In the genomic region with DNA sequence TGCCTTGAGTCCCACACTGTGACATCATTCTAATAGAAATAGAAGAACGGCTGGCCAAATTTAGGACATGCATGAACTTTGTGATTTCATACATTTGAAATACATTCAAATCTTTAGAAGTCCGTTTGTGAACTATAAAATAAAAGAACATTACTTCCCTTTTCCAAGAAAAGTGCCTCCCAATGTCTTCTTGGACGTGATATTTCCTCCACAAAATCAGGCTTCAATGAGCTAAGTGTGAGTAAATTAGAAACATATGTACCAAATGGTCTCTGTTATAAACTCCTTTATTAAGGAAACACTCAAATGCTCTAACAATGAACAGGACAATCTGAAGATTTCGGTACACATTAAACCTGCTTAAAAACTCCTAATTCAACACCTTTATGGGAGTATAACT, we compare ENCODE assay signal across 18 cellular contexts.
DNase-seq lines count a peak whose midpoint lies in the region; ATAC-seq and TF ChIP-seq lines count a peak whose summit lies in the region.
"Had no signal": no experiment of that assay in that cellular context is flagged by ENCODE, and none has a peak within 500 bp of the region (broad histone marks: within the 10 kb centered on the region; RNA-seq: fewer than 3 reads in every experiment).

No MANE protein-coding gene starts in this region.

- intact Hi-C loops in left ventricle myocardium inferior (cut with micrococcal nuclease) (loop anchor here (5.0 kb wide), 2 partner anchors 141 to 256 kb away; no protein-coding TSS in a partner anchor), left cardiac atrium (cut with DNase I) (loop anchor here in 1 of 2 donors (5.0 kb wide), 1 partner anchor 146 kb away; no protein-coding TSS in a partner anchor), vagina (cut with DNase I) (no loop called here)

- peak overlapping the region; percentile 51 for H3K9ac ChIP-seq in adipocyte (ENCODE audit: low read length)

- no peak for TF ChIP-seq CTCF in left ventricle myocardium inferior (IDR thresholded peaks at IDR 0.05; ENCODE audit: borderline replicate concordance)
- no peak for TF ChIP-seq CTCF in fibroblast of the aortic adventitia (IDR thresholded peaks at IDR 0.05; ENCODE audit: insufficient read depth, low read length)
- TF ChIP-seq CTCF in vagina (IDR thresholded peaks at IDR 0.05), result no peak

- H3K4me1 ChIP-seq in left ventricle myocardium inferior (peaks cover 44% of the 10 kb centered on the region), adipocyte (ENCODE audit: control insufficient read depth, insufficient read depth, low read length) (peaks cover 35% of the 10 kb centered on the region), vagina (no peaks in the 10 kb centered on the region)
- H3K4me1 ChIP-seq: Caco-2, HAP-1, Peyer's patch had no signal

- H3K27me3 ChIP-seq in left ventricle myocardium inferior (ENCODE audit: low read depth) (no peaks in the 10 kb centered on the region), adipocyte (replicated peaks; ENCODE audit: control insufficient read depth, insufficient read depth, low read length) (no peaks in the 10 kb centered on the region), vagina (no peaks in the 10 kb centered on the region)
- H3K27me3 ChIP-seq: Peyer's patch had no signal

- peak overlapping the region; percentile 2 for H3K27ac ChIP-seq in left ventricle myocardium inferior (replicated peaks)
- H3K27ac ChIP-seq in vagina, result peak overlapping the region; percentile 15
- H3K27ac ChIP-seq: 22Rv1, Peyer's patch had no signal

- TF ChIP-seq POLR2A in vagina (IDR thresholded peaks at IDR 0.05), result no peak

- no peak for DNase-seq in left ventricle myocardium inferior
- no peak for DNase-seq in left cardiac atrium
- peak; percentile 55 for DNase-seq in adipocyte (ENCODE audit: low read depth)
- peak; percentile 71 for DNase-seq in fibroblast of the aortic adventitia (ENCODE audit: low read depth)
- no peak for DNase-seq in vagina (ENCODE audit: extremely low spot score in 2 of 2)
- no peak for DNase-seq in NCI-H1694 treated with DMSO at 0.1 percent for 48 hours (lab: John Stamatoyannopoulos, UW)
- no peak for DNase-seq in activated naive CD4-positive, alpha-beta T cell treated with anti-CD3 and anti-CD28 coated beads, Interleukin-2, amount 50 U/mL, for 16 hours
- DNase-seq: Caco-2, MM.1S, NCI-H1105 treated with DMSO at 0.1 percent for 48 hours, NCI-H1930, NCI-H2171 treated with DMSO at 0.1 percent for 48 hours, NCI-H774, Peyer's patch, SIG-M5 had no signal

- no peaks in the 10 kb centered on the region for H3K36me3 ChIP-seq in left ventricle myocardium inferior
- H3K36me3 ChIP-seq in adipocyte (ENCODE audit: control insufficient read depth, insufficient read depth, low read length, severe bottlenecking), result no peaks in the 10 kb centered on the region
- H3K36me3 ChIP-seq in vagina, result no peaks in the 10 kb centered on the region
- H3K36me3 ChIP-seq: HAP-1, Peyer's patch had no signal

- H3K9me3 ChIP-seq in left ventricle myocardium inferior (replicated peaks) (peaks cover under 1% of the 10 kb centered on the region), adipocyte (ENCODE audit: control insufficient read depth, low read length) (no peaks in the 10 kb centered on the region), vagina (no peaks in the 10 kb centered on the region)
- H3K9me3 ChIP-seq: Caco-2, HAP-1, Peyer's patch had no signal

- no peak for ATAC-seq in left cardiac atrium
- no peak for ATAC-seq in HG02852 (IDR thresholded peaks at IDR 0.05; ENCODE audit: unreplicated experiment)

- no peak overlapping the region for H3K4me3 ChIP-seq in left ventricle myocardium inferior
- H3K4me3 ChIP-seq in adipocyte (ENCODE audit: low read length), result no peak overlapping the region
- no peak overlapping the region for H3K4me3 ChIP-seq in fibroblast of the aortic adventitia (ENCODE audit: low read depth, low read length)
- H3K4me3 ChIP-seq in vagina, result no peak overlapping the region
- H3K4me3 ChIP-seq: HAP-1, Peyer's patch had no signal

Comparison
In these comparisons a context has a peak if more than half of its experiments do, and no peak if none do; other contexts are left out.
1. DNase-seq: peak in adipocyte (single experiment) and fibroblast of the aortic adventitia (single experiment); none in left ventricle myocardium inferior (single experiment), left cardiac atrium (single experiment), vagina (0 of 2), NCI-H1694 treated with DMSO at 0.1 percent for 48 hours (single experiment) and activated naive CD4-positive, alpha-beta T cell treated with anti-CD3 and anti-CD28 coated beads, Interleukin-2, amount 50 U/mL, for 16 hours (single experiment).